In the genomic region with DNA sequence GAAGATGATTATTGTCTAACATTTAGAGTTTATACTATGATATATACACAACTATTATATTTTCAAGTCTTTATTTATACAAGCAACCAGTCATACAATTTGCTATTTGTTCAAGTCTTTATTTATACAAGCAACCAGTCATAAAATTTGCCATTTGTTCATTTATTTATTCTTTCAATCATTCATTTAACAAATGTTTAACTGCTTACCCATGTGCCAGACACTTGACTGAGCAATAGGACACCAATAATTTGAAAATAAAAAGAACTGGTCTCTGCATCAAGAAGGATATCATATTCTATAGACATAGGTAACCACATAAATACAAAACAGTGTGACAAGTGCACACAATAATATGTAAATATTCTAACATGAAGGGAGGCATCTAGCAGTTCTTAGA, we compare ENCODE assay signal across 1 cellular context.
TF ChIP-seq lines count a peak whose summit lies in the region.

No MANE protein-coding gene starts in this region.

TF ChIP-seq in GM23338, 12 proteins besides CTCF, POLR2A, EP300 and RAD21 (continued from another document):
- no peak for TF ChIP-seq ZNF462 (CRISPR knock-in tag; IDR thresholded peaks at IDR 0.05)
- no peak for TF ChIP-seq REST (IDR thresholded peaks at IDR 0.05; ENCODE audit: unreplicated experiment)
- TF ChIP-seq, protein P1, sequence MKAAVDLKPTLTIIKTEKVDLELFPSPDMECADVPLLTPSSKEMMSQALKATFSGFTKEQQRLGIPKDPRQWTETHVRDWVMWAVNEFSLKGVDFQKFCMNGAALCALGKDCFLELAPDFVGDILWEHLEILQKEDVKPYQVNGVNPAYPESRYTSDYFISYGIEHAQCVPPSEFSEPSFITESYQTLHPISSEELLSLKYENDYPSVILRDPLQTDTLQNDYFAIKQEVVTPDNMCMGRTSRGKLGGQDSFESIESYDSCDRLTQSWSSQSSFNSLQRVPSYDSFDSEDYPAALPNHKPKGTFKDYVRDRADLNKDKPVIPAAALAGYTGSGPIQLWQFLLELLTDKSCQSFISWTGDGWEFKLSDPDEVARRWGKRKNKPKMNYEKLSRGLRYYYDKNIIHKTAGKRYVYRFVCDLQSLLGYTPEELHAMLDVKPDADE (IDR thresholded peaks at IDR 0.05), result no peak
- TF ChIP-seq JUNB (IDR thresholded peaks at IDR 0.05; ENCODE audit: unreplicated experiment), result no peak
- no peak for TF ChIP-seq STAT1 (IDR thresholded peaks at IDR 0.05; ENCODE audit: unreplicated experiment)
- no peak for TF ChIP-seq NANOG (IDR thresholded peaks at IDR 0.05; ENCODE audit: borderline replicate concordance)
- TF ChIP-seq ZNF114 (CRISPR knock-in tag; IDR thresholded peaks at IDR 0.05), result no peak
- TF ChIP-seq EZH2 (IDR thresholded peaks at IDR 0.05; ENCODE audit: low read depth, unreplicated experiment), result no peak
